In genomic region chr6:53306819-53307347, GRCh38 we compare ENCODE assay signal across 1 cellular context.
TF ChIP-seq lines count a peak whose summit lies in the region.

No MANE protein-coding gene starts in this region.

TF ChIP-seq in HepG2, 621 proteins besides CTCF, POLR2A, EP300 and RAD21 (continued from another document and continues in another):
- TF ChIP-seq ZNF275 (CRISPR knock-in tag; IDR thresholded peaks at IDR 0.05; ENCODE audit: borderline replicate concordance) (no peak), MYPOP (CRISPR knock-in tag; IDR thresholded peaks at IDR 0.05) (no peak), PLRG1 (conservative IDR thresholded peaks at IDR 0.05) (no peak), HNRNPH1 (optimal IDR thresholded peaks at IDR 0.05; ENCODE audit: low read depth, low read length) (no peak), THAP9 (CRISPR knock-in tag; IDR thresholded peaks at IDR 0.05; ENCODE audit: borderline replicate concordance) (no peak), ZNF687 (CRISPR knock-in tag; IDR thresholded peaks at IDR 0.05) (no peak), HOMEZ (CRISPR knock-in tag; IDR thresholded peaks at IDR 0.05; ENCODE audit: low read depth) (peak; percentile 25; the same call in 1 of the 2 replicates), RCOR2 (CRISPR knock-in tag; IDR thresholded peaks at IDR 0.05) (peak; percentile 77), ARNT2 (CRISPR knock-in tag; IDR thresholded peaks at IDR 0.05; ENCODE audit: low read depth) (no peak), ZNF792 (CRISPR knock-in tag; IDR thresholded peaks at IDR 0.05) (no peak), ZNF580 (CRISPR knock-in tag; IDR thresholded peaks at IDR 0.05; ENCODE audit: borderline replicate concordance, low read depth) (no peak), IKZF4 (CRISPR knock-in tag; IDR thresholded peaks at IDR 0.05; ENCODE audit: borderline replicate concordance, low read depth, not compliant biosample characterization) (no peak), MEIS2 (CRISPR knock-in tag; IDR thresholded peaks at IDR 0.05) (peak; percentile 73; the same call in 1 of the 2 replicates), ARNT (IDR thresholded peaks at IDR 0.05) (no peak), ARID4A (CRISPR knock-in tag; IDR thresholded peaks at IDR 0.05; ENCODE audit: borderline replicate concordance) (no peak; the same call in 1 of the 2 replicates), NONO (IDR thresholded peaks at IDR 0.05) (no peak), NONO (CRISPR knock-in tag; conservative IDR thresholded peaks at IDR 0.05) (no peak), ZNF383 (CRISPR knock-in tag; IDR thresholded peaks at IDR 0.05; ENCODE audit: borderline replicate concordance) (no peak), ZNF446 (CRISPR knock-in tag; IDR thresholded peaks at IDR 0.05) (no peak), ZNF737 (CRISPR knock-in tag; IDR thresholded peaks at IDR 0.05; ENCODE audit: borderline replicate concordance) (no peak), SAP130 (CRISPR knock-in tag; IDR thresholded peaks at IDR 0.05; ENCODE audit: low read depth) (peak; percentile 51; the same call in 1 of the 2 replicates), FOXP1 (IDR thresholded peaks at IDR 0.05) (no peak), FOXP1 (CRISPR knock-in tag; IDR thresholded peaks at IDR 0.05) (0 out of 2 replicates have a peak, but pooled peaks have one; percentile 5), SUZ12 (IDR thresholded peaks at IDR 0.05; ENCODE audit: low read depth, low read length) (no peak), NFIB (CRISPR knock-in tag; IDR thresholded peaks at IDR 0.05; ENCODE audit: borderline replicate concordance) (no peak), PHF21A (CRISPR knock-in tag; IDR thresholded peaks at IDR 0.05) (no peak), ZNF576 (CRISPR knock-in tag; IDR thresholded peaks at IDR 0.05) (no peak), DDIT3 (CRISPR knock-in tag; IDR thresholded peaks at IDR 0.05) (no peak), HIVEP1 (CRISPR knock-in tag; IDR thresholded peaks at IDR 0.05) (no peak), ZBTB46 (CRISPR knock-in tag; IDR thresholded peaks at IDR 0.05; ENCODE audit: borderline replicate concordance) (no peak), FIP1L1 (IDR thresholded peaks at IDR 0.05; ENCODE audit: borderline replicate concordance, insufficient read depth, low read depth, low read length) (no peak), ZNF160 (CRISPR knock-in tag; IDR thresholded peaks at IDR 0.05) (no peak), ZNF274 (CRISPR knock-in tag; IDR thresholded peaks at IDR 0.05) (no peak), ZNF709 (CRISPR knock-in tag; IDR thresholded peaks at IDR 0.05) (peak; percentile 56; the same call in 1 of the 2 replicates), ZNF772 (CRISPR knock-in tag; IDR thresholded peaks at IDR 0.05) (no peak), ZNF670 (CRISPR knock-in tag; IDR thresholded peaks at IDR 0.05; ENCODE audit: borderline replicate concordance) (no peak), ZNF678 (CRISPR knock-in tag; IDR thresholded peaks at IDR 0.05) (no peak), ZSCAN30 (CRISPR knock-in tag; IDR thresholded peaks at IDR 0.05) (no peak), NFATC3 (CRISPR knock-in tag; IDR thresholded peaks at IDR 0.05) (no peak), ELF4 (CRISPR knock-in tag; IDR thresholded peaks at IDR 0.05; ENCODE audit: borderline replicate concordance) (no peak), ZNF619 (CRISPR knock-in tag; IDR thresholded peaks at IDR 0.05) (no peak), CHD2 (IDR thresholded peaks at IDR 0.05; ENCODE audit: low read depth, low read length) (no peak), ZNF572 (CRISPR knock-in tag; IDR thresholded peaks at IDR 0.05) (no peak)
